In the genomic region with DNA sequence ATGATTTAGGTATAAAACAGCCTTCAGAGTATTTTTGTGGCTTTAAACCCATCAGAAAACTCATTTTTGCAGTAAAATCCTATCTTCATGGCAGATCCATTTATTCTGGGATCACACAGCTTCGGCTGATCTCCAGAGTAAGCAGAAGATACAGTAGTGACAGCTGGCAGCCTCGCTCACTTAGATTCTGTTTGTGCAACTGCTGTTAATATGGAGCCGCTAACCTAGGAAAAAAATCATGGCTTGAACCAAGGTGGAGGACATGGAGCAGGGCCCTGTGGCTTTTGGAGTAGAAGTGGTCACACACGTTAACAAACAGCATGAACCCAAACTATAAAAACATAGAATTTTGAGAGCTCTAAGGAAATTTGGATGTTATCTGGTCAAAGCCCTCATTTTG, we compare ENCODE assay signal across 19 cellular contexts.
DNase-seq lines count a peak whose midpoint lies in the region; ATAC-seq, FAIRE-seq and TF ChIP-seq lines count a peak whose summit lies in the region.
"Had no signal": no experiment of that assay in that cellular context is flagged by ENCODE, and none has a peak within 500 bp of the region (broad histone marks: within the 10 kb centered on the region; RNA-seq: fewer than 3 reads in every experiment).

No MANE protein-coding gene starts in this region.

- H3K4me1 ChIP-seq in HepG2 (ENCODE audit: insufficient read depth, low read length), result peaks cover 76% of the 10 kb centered on the region
- H3K4me1 ChIP-seq in right lobe of liver, result peaks cover 0 to 4% (median 0%) of the 10 kb centered on the region in 4 donors
- H3K4me1 ChIP-seq in foreskin keratinocyte, result peaks cover 17% of the 10 kb centered on the region

- DNase-seq in HepG2 (ENCODE audit: low spot score), result no peak
- DNase-seq in right lobe of liver, result no peak
- peak; percentile 37 for DNase-seq in NCI-H2227 (lab: John Stamatoyannopoulos, UW; ENCODE audit: unreplicated experiment)
- peak; percentile 60 for DNase-seq in NCI-H82 treated with DMSO at 0.1 percent for 48 hours (lab: John Stamatoyannopoulos, UW; ENCODE audit: unreplicated experiment)
- no peak for DNase-seq in progenitor cell of endocrine pancreas (ENCODE audit: low spot score, unreplicated experiment)
- DNase-seq in substantia nigra (lab: John Stamatoyannopoulos, UW), result no peak
- DNase-seq in stimulated activated naive CD4-positive, alpha-beta T cell treated with Interleukin-2 at 50 U/mL for 16 hours (lab: John Stamatoyannopoulos, UW), result no peak
- DNase-seq in foreskin keratinocyte, result no peak
- DNase-seq: GF-D8, KG1, NCI-H187, NCI-H526, Peyer's patch, T-helper 1 cell had no signal

- no peak for TF ChIP-seq EP300 in HepG2 (IDR thresholded peaks at IDR 0.05; ENCODE audit: low read depth in 2 of 2, low read length in 2 of 2)
- no peak for TF ChIP-seq EP300 in HepG2 (CRISPR knock-in tag; IDR thresholded peaks at IDR 0.05; ENCODE audit: borderline replicate concordance)

- 66% methylated on average over 4 of the region's 4 CpGs for WGBS in HepG2 (ENCODE audit: low lambda C conversion rate)
- WGBS in right lobe of liver (ENCODE audit: insufficient coverage, low coverage, low lambda C conversion rate, missing lambda C conversion rate), result 90% methylated on average over 4 of the region's 4 CpGs

- intact Hi-C loops in HepG2 (cut with micrococcal nuclease; ENCODE audit: unreplicated experiment) (no loop called here), right lobe of liver (cut with DNase I) (loop anchor here in 1 of 2 donors (10.0 kb wide), 1 partner anchor 305 kb away; no protein-coding TSS in a partner anchor)

- no peak overlapping the region for H3K4me2 ChIP-seq in HepG2 (ENCODE audit: low read depth, low read length)
- H3K4me2 ChIP-seq: GM23338 had no signal

- H3K9ac ChIP-seq in HepG2 (ENCODE audit: insufficient read depth, low read depth, low read length), result no peak overlapping the region

- H2AFZ ChIP-seq in HepG2 (ENCODE audit: low read length), result no peak overlapping the region
- H2AFZ ChIP-seq: GM23338 had no signal

- POLR2A ChIA-PET in HepG2 (lab: Yijun Ruan, JAX), result interaction anchor here (2.3 kb wide), 1 partner anchor 71 kb away, joined by 5 read pairs; no protein-coding TSS in a partner anchor

- no peaks in the 10 kb centered on the region for H4K20me1 ChIP-seq in HepG2 (ENCODE audit: insufficient read depth, low read length)

- H3K27ac ChIP-seq in HepG2 (ENCODE audit: extremely low read length, insufficient read depth, low read length) (no peak overlapping the region), right lobe of liver (no peak overlapping the region), substantia nigra (ENCODE audit: low read depth, low read length, poor library complexity, severe bottlenecking) (no peak overlapping the region), foreskin keratinocyte (no peak overlapping the region)
- H3K27ac ChIP-seq: C4-2B, Peyer's patch had no signal

- H3K4me3 Mint-ChIP-seq in progenitor cell of endocrine pancreas (ENCODE audit: low read depth), result no peak overlapping the region
- H3K4me3 Mint-ChIP-seq: GM23338 had no signal

- H3K4me3 ChIP-seq in HepG2 (replicated peaks in 1 of 3; ENCODE audit: insufficient read depth in 1 of 3, low read depth in 2 of 3, low read length in 3 of 3), result no peak overlapping the region
- H3K4me3 ChIP-seq in right lobe of liver, result no peak overlapping the region
- H3K4me3 ChIP-seq: GM23338, Peyer's patch had no signal

- no peak for ATAC-seq in HepG2
- ATAC-seq in right lobe of liver, result no peak
- ATAC-seq in foreskin keratinocyte, result no peak
- ATAC-seq: GM23338, Right ventricle myocardium inferior, SK-N-SH treated with all-trans-retinoic acid at 6 μM for 48 hours had no signal

- no peaks in the 10 kb centered on the region for H3K27me3 Mint-ChIP-seq in progenitor cell of endocrine pancreas

- CTCF ChIA-PET in HepG2 (lab: Yijun Ruan, JAX; ENCODE audit: low intra/inter-chr PET ratio, low total read pairs), result no interaction called here

- H3K36me3 ChIP-seq in HepG2 (replicated peaks in 1 of 2; ENCODE audit: control insufficient read depth in 1 of 2, insufficient read depth in 2 of 2, low read length in 2 of 2) (no peaks in the 10 kb centered on the region), right lobe of liver (no peaks in the 10 kb centered on the region)
- H3K36me3 ChIP-seq: Peyer's patch had no signal

- TF ChIP-seq CTCF in HepG2 (CRISPR knock-in tag; IDR thresholded peaks at IDR 0.05) (no peak), right lobe of liver (IDR thresholded peaks at IDR 0.05) (no peak), progenitor cell of endocrine pancreas (IDR thresholded peaks at IDR 0.05; ENCODE audit: unreplicated experiment) (no peak), foreskin keratinocyte (conservative IDR thresholded peaks at IDR 0.05) (no peak)

- no peak for FAIRE-seq in HepG2 (lab: Jason Lieb, UNC)
- FAIRE-seq: GM12891 had no signal

- no peaks in the 10 kb centered on the region for H3K36me3 Mint-ChIP-seq in progenitor cell of endocrine pancreas (ENCODE audit: insufficient read depth)

- no peaks in the 10 kb centered on the region for H3K79me2 ChIP-seq in HepG2 (ENCODE audit: insufficient read depth, low read length)

- H3K27ac Mint-ChIP-seq in progenitor cell of endocrine pancreas, result peak overlapping the region; percentile 33
- H3K27ac Mint-ChIP-seq: GM23338 had no signal

- H3K4me1 Mint-ChIP-seq in progenitor cell of endocrine pancreas (ENCODE audit: low read depth), result peaks cover 35% of the 10 kb centered on the region

- TF ChIP-seq RAD21 in HepG2 (CRISPR knock-in tag; IDR thresholded peaks at IDR 0.05), result no peak

- in situ Hi-C loops in HepG2 (cut with HindIII; ENCODE audit: extremely low pct_ligation_motif_present, low pct_unique_long_range_greater_than_20kb), result loop anchor here (10.0 kb wide), 1 partner anchor 615 kb away; no protein-coding TSS in a partner anchor

- H3K27me3 ChIP-seq in HepG2 (ENCODE audit: control insufficient read depth in 1 of 2, insufficient read depth in 2 of 2, low read length in 2 of 2) (no peaks in the 10 kb centered on the region), right lobe of liver (no peaks in the 10 kb centered on the region), foreskin keratinocyte (no peaks in the 10 kb centered on the region)
- H3K27me3 ChIP-seq: Peyer's patch had no signal

- H3K9me3 Mint-ChIP-seq in progenitor cell of endocrine pancreas (ENCODE audit: low read depth), result no peaks in the 10 kb centered on the region
- H3K9me3 Mint-ChIP-seq: GM23338 had no signal

- TF ChIP-seq POLR2A in HepG2 (IDR thresholded peaks at IDR 0.05; ENCODE audit: insufficient read depth in 1 of 2, low read depth in 2 of 2, low read length in 2 of 2), result no peak
- TF ChIP-seq POLR2A in right lobe of liver (IDR thresholded peaks at IDR 0.05), result no peak

- no TSS peak for BruUV-seq in HepG2 (replicated peaks; lab: Mats Ljungman, UMichigan)

- H3K9me3 ChIP-seq in HepG2 (ENCODE audit: low read length), result no peaks in the 10 kb centered on the region
- no peaks in the 10 kb centered on the region for H3K9me3 ChIP-seq in right lobe of liver
- H3K9me3 ChIP-seq: Peyer's patch had no signal

TF ChIP-seq in HepG2, 621 proteins besides CTCF, POLR2A, EP300 and RAD21:
- no peak for TF ChIP-seq ZNF839 (CRISPR knock-in tag; IDR thresholded peaks at IDR 0.05; ENCODE audit: borderline replicate concordance)
- TF ChIP-seq, protein P1, sequence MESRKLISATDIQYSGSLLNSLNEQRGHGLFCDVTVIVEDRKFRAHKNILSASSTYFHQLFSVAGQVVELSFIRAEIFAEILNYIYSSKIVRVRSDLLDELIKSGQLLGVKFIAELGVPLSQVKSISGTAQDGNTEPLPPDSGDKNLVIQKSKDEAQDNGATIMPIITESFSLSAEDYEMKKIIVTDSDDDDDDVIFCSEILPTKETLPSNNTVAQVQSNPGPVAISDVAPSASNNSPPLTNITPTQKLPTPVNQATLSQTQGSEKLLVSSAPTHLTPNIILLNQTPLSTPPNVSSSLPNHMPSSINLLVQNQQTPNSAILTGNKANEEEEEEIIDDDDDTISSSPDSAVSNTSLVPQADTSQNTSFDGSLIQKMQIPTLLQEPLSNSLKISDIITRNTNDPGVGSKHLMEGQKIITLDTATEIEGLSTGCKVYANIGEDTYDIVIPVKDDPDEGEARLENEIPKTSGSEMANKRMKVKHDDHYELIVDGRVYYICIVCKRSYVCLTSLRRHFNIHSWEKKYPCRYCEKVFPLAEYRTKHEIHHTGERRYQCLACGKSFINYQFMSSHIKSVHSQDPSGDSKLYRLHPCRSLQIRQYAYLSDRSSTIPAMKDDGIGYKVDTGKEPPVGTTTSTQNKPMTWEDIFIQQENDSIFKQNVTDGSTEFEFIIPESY (CRISPR knock-in tag; IDR thresholded peaks at IDR 0.05), result peak; percentile 63; the same call in 1 of the 2 replicates

Comparison
In these comparisons a context has a peak if more than half of its experiments do, and no peak if none do; other contexts are left out.
1. DNase-seq: peak in NCI-H2227 (single experiment) and NCI-H82 treated with DMSO at 0.1 percent for 48 hours (single experiment); none in HepG2 (single experiment), right lobe of liver (0 of 3), progenitor cell of endocrine pancreas (single experiment), substantia nigra (0 of 49), stimulated activated naive CD4-positive, alpha-beta T cell treated with Interleukin-2 at 50 U/mL for 16 hours (single experiment) and foreskin keratinocyte (0 of 2).